8 cellular contexts compared by ENCODE assay signal in the genomic region with DNA sequence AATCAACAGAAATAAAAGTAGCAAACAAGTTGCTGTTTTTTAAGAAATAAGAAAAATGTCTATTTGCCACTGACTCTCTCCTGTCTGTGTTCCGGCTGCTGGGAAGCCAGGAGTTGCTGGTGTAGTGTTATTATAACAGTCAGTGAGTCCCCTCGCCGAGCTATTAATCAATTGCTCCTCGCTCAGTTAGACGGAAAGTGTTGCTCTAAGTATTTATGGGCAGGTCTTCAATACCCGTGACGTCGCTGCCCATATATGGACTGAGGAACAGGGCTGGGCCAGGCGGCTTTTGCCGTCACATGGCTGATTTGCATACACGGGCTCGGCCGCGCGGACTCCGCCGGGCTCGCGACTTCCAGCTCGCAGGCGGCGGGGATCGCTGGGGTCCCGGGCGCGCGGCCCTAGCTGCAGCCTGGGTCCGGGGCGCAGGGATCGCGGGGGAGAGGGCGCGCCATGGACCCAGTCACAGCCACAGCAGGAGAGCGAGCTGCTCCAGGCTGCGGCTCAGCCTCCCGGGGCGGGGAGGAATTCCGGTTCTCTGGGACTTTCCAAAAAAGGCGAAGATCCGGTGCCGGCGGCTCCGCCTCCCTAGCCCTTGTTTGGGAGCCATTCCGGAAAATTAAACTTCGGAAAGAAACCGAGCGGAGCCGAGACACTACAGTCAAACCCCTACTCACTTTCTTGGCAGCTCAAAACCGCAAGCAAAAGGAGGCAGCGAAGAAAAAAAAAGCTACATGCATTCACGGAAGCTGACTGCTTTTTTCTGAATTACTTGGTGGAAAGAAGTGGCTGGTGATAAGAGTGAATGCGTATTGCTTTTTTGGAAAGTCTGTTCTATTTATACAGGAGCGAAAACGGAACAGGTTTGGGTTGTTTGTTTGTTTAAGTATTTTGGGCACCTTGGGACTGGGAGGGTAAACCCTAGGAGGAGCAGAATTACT. TPM values are rescaled to one million over a fixed set of nuclear protein-coding genes. Genes with fewer than 3 reads are reported as not detected.
DNase-seq lines count a peak whose midpoint lies in the region; ATAC-seq and TF ChIP-seq lines count a peak whose summit lies in the region.

A gene (minus strand): TSS at position 188 of the 941 bp plus-strand sequence. CDS start 337 bp downstream, outside the sequence.

- H3K4me3 ChIP-seq in H7 (ENCODE audit: insufficient read depth, low read depth, low read length) (peak within 1 kb of the TSS; percentile 61), SJSA1 (peak within 1 kb of the TSS; percentile 71), neuron (ENCODE audit: low read length) (peak within 1 kb of the TSS; percentile 82)

- DNase-seq in ELR (ENCODE audit: low read depth), result peak; percentile 94
- peak; percentile 94 for DNase-seq in H7
- peak; percentile 90 for DNase-seq in M059J (ENCODE audit: low read depth)
- peak; percentile 88 to 96 for DNase-seq in SJSA1 (ENCODE audit: low read depth in 1 of 2, low spot score in 2 of 2)
- peak; percentile 97 for DNase-seq in activated naive CD4-positive, alpha-beta T cell treated with Interleukin-2 at 50 U/mL for 16 hours
- DNase-seq in foreskin keratinocyte, result peak; percentile 88 to 91
- DNase-seq in stromal cell of bone marrow (ENCODE audit: low read depth), result peak; percentile 93

- TF ChIP-seq CTCF in foreskin keratinocyte (conservative IDR thresholded peaks at IDR 0.05), result no peak

- H3K9me3 ChIP-seq in SJSA1 (replicated peaks) (peaks cover 4% of the 10 kb centered on the region; the same call in 1 of the 2 replicates), neuron (ENCODE audit: low read length) (peaks cover 2% of the 10 kb centered on the region)

- peaks cover 32% of the 10 kb centered on the region for H3K4me1 ChIP-seq in SJSA1 (replicated peaks)
- no peaks in the 10 kb centered on the region for H3K4me1 ChIP-seq in foreskin keratinocyte
- peaks cover 33% of the 10 kb centered on the region for H3K4me1 ChIP-seq in neuron (ENCODE audit: insufficient read depth, low read length)

- H3K27ac ChIP-seq in SJSA1, result no peak within 1 kb of the TSS
- no peak within 1 kb of the TSS for H3K27ac ChIP-seq in foreskin keratinocyte

- peak within 1 kb of the TSS; percentile 95 for H2AFZ ChIP-seq in neuron (ENCODE audit: low read depth, low read length)

- H3K36me3 ChIP-seq in H7 (replicated peaks; ENCODE audit: control insufficient read depth, insufficient read depth, low read length) (no peaks in the 10 kb centered on the region), SJSA1 (no peaks in the 10 kb centered on the region), neuron (ENCODE audit: insufficient read depth, low read length) (no peaks in the 10 kb centered on the region)

- ATAC-seq in foreskin keratinocyte, result peak; percentile 91

- H3K27me3 ChIP-seq in H7 (ENCODE audit: control insufficient read depth, insufficient read depth, low read length) (peaks cover 67% of the 10 kb centered on the region), SJSA1 (replicated peaks) (peaks cover 42% of the 10 kb centered on the region), foreskin keratinocyte (peaks cover 70% of the 10 kb centered on the region), neuron (ENCODE audit: insufficient read depth, low read length) (peaks cover 30% of the 10 kb centered on the region)

RNA-seq across cellular contexts. Expression of the gene that starts here (rescaled TPM):
- 0.14 and 0.96 TPM in 2 replicates for total RNA-seq in H7 (2014; rRNA removed; shearing (Covaris generic))
- 0.05 TPM in 1 of 2 replicates, not detected in the other for total RNA-seq in M059J (2014; rRNA removed; shearing (Covaris generic))
- total RNA-seq in SJSA1 (2014; rRNA removed; shearing (Covaris generic)), result not detected in 2 replicates
- total RNA-seq in foreskin keratinocyte, result 0.03 TPM in 1 of 2 replicates, not detected in the other
- 0.06 TPM in 1 of 2 replicates, not detected in the other for polyA plus RNA-seq in foreskin keratinocyte

Comparison
In these comparisons a context has a peak if more than half of its experiments do, and no peak if none do; other contexts are left out.
1. Peak in DNase-seq and H3K4me3 ChIP-seq in H7; RNA of the gene not detected or under 1 TPM.
2. Peak in DNase-seq in M059J; RNA of the gene not detected or under 1 TPM.
3. Peak in DNase-seq and H3K4me3 ChIP-seq in SJSA1; RNA of the gene not detected or under 1 TPM.
4. Peak in DNase-seq and ATAC-seq in foreskin keratinocyte; RNA of the gene not detected or under 1 TPM.